Comparison of ENCODE assay signal across 2 cellular contexts in the genomic region with DNA sequence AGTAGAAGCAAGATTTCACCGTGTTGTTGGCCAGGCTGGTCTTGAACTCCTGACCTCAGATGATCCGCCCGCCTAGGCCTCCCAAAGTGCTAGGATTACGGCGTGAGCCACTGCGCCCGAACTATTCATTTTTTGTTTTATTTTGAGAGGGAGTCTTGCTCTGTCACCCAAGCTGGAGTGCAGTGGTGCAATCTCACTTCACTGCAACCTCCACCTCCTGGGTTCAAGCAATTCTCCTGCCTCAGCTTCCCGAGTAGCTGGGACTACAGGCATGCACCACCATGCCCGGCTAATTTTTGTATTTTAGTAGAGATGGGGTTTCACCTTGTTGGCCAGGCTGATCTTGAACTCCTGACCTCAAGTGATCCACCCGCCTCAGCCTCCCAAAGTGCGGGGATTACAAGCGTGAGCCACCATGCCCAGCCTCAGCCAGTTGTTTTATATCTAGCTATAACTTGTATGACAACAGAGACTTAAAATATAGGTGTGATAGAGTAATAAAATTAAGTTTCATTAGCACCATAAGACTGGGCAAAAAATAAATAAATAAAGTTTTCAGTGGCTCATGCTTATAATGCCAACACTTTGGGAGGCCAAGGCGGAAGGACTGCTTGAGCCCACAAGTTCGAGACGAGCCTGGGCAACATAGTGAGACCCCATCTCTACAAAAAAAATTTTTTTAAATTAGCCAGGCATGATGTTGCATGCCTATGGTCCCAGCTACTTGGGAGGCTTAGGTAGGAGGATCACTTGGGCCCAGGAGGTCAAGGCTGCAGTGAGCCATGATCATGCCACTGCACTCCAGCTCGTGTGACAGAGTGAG.
TF ChIP-seq lines count a peak whose summit lies in the region.

No MANE protein-coding gene starts in this region.

TF ChIP-seq in WTC11, 78 proteins besides CTCF, POLR2A, EP300 and RAD21:
- TF ChIP-seq ZNF121 (CRISPR knock-in tag; IDR thresholded peaks at IDR 0.05), result 0 out of 2 replicates have a peak, but pooled peaks have one; percentile 6

TF ChIP-seq in HepG2, 621 proteins besides CTCF, POLR2A, EP300 and RAD21:
- TF ChIP-seq ZNF883 (CRISPR knock-in tag; IDR thresholded peaks at IDR 0.05; ENCODE audit: not compliant biosample characterization), result peak; percentile 47
- TF ChIP-seq, protein P1, sequence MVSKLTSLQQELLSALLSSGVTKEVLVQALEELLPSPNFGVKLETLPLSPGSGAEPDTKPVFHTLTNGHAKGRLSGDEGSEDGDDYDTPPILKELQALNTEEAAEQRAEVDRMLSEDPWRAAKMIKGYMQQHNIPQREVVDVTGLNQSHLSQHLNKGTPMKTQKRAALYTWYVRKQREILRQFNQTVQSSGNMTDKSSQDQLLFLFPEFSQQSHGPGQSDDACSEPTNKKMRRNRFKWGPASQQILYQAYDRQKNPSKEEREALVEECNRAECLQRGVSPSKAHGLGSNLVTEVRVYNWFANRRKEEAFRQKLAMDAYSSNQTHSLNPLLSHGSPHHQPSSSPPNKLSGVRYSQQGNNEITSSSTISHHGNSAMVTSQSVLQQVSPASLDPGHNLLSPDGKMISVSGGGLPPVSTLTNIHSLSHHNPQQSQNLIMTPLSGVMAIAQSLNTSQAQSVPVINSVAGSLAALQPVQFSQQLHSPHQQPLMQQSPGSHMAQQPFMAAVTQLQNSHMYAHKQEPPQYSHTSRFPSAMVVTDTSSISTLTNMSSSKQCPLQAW (CRISPR knock-in tag; IDR thresholded peaks at IDR 0.05), result 0 out of 2 replicates have a peak, but pooled peaks have one; percentile 52
- peak; percentile 45; the same call in 1 of the 2 replicates for TF ChIP-seq SNAPC2 (CRISPR knock-in tag; IDR thresholded peaks at IDR 0.05)
- TF ChIP-seq, protein P2, sequence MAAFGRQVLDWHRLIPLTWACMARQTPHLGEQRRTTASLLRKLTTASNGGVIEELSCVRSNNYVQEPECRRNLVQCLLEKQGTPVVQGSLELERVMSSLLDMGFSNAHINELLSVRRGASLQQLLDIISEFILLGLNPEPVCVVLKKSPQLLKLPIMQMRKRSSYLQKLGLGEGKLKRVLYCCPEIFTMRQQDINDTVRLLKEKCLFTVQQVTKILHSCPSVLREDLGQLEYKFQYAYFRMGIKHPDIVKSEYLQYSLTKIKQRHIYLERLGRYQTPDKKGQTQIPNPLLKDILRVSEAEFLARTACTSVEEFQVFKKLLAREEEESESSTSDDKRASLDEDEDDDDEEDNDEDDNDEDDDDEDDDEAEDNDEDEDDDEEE (CRISPR knock-in tag; IDR thresholded peaks at IDR 0.05), result 0 out of 2 replicates have a peak, but pooled peaks have one; percentile 46
- 0 out of 2 replicates have a peak, but pooled peaks have one; percentile 42 for TF ChIP-seq ARID2 (CRISPR knock-in tag; IDR thresholded peaks at IDR 0.05; ENCODE audit: borderline replicate concordance)
- TF ChIP-seq, protein P3, sequence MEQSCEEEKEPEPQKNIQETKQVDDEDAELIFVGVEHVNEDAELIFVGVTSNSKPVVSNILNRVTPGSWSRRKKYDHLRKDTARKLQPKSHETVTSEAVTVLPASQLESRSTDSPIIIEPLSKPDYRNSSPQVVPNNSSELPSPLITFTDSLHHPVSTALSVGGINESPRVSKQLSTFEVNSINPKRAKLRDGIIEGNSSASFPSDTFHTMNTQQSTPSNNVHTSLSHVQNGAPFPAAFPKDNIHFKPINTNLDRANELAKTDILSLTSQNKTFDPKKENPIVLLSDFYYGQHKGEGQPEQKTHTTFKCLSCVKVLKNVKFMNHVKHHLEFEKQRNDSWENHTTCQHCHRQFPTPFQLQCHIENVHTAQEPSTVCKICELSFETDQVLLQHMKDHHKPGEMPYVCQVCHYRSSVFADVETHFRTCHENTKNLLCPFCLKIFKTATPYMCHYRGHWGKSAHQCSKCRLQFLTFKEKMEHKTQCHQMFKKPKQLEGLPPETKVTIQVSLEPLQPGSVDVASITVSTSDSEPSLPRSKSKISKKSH (CRISPR knock-in tag; IDR thresholded peaks at IDR 0.05; ENCODE audit: borderline replicate concordance), result 0 out of 2 replicates have a peak, but pooled peaks have one; percentile 11
- TF ChIP-seq ERF (CRISPR knock-in tag; IDR thresholded peaks at IDR 0.05), result 0 out of 2 replicates have a peak, but pooled peaks have one; percentile 3
- TF ChIP-seq TARDBP (CRISPR knock-in tag; IDR thresholded peaks at IDR 0.05), result 0 out of 2 replicates have a peak, but pooled peaks have one; percentile 25
- TF ChIP-seq ZNF567 (CRISPR knock-in tag; IDR thresholded peaks at IDR 0.05; ENCODE audit: borderline replicate concordance), result 0 out of 2 replicates have a peak, but pooled peaks have one; percentile 24
- 0 out of 2 replicates have a peak, but pooled peaks have one; percentile 6 for TF ChIP-seq ZNF75D (CRISPR knock-in tag; IDR thresholded peaks at IDR 0.05; ENCODE audit: borderline replicate concordance)
- TF ChIP-seq ZNF253 (CRISPR knock-in tag; IDR thresholded peaks at IDR 0.05; ENCODE audit: borderline replicate concordance), result peak; percentile 80; the same call in 1 of the 2 replicates
- 0 out of 2 replicates have a peak, but pooled peaks have one; percentile 26 for TF ChIP-seq MED1 (CRISPR knock-in tag; IDR thresholded peaks at IDR 0.05)
- TF ChIP-seq, protein P4, sequence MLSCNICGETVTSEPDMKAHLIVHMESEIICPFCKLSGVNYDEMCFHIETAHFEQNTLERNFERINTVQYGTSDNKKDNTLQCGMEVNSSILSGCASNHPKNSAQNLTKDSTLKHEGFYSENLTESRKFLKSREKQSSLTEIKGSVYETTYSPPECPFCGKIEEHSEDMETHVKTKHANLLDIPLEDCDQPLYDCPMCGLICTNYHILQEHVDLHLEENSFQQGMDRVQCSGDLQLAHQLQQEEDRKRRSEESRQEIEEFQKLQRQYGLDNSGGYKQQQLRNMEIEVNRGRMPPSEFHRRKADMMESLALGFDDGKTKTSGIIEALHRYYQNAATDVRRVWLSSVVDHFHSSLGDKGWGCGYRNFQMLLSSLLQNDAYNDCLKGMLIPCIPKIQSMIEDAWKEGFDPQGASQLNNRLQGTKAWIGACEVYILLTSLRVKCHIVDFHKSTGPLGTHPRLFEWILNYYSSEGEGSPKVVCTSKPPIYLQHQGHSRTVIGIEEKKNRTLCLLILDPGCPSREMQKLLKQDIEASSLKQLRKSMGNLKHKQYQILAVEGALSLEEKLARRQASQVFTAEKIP (CRISPR knock-in tag; IDR thresholded peaks at IDR 0.05; ENCODE audit: borderline replicate concordance), result 0 out of 2 replicates have a peak, but pooled peaks have one; percentile 31
- peak; percentile 93 for TF ChIP-seq ZNF121 (CRISPR knock-in tag; IDR thresholded peaks at IDR 0.05)
- peak; percentile 54; the same call in 1 of the 2 replicates for TF ChIP-seq KDM5B (CRISPR knock-in tag; IDR thresholded peaks at IDR 0.05; ENCODE audit: borderline replicate concordance)
- TF ChIP-seq, protein P5, sequence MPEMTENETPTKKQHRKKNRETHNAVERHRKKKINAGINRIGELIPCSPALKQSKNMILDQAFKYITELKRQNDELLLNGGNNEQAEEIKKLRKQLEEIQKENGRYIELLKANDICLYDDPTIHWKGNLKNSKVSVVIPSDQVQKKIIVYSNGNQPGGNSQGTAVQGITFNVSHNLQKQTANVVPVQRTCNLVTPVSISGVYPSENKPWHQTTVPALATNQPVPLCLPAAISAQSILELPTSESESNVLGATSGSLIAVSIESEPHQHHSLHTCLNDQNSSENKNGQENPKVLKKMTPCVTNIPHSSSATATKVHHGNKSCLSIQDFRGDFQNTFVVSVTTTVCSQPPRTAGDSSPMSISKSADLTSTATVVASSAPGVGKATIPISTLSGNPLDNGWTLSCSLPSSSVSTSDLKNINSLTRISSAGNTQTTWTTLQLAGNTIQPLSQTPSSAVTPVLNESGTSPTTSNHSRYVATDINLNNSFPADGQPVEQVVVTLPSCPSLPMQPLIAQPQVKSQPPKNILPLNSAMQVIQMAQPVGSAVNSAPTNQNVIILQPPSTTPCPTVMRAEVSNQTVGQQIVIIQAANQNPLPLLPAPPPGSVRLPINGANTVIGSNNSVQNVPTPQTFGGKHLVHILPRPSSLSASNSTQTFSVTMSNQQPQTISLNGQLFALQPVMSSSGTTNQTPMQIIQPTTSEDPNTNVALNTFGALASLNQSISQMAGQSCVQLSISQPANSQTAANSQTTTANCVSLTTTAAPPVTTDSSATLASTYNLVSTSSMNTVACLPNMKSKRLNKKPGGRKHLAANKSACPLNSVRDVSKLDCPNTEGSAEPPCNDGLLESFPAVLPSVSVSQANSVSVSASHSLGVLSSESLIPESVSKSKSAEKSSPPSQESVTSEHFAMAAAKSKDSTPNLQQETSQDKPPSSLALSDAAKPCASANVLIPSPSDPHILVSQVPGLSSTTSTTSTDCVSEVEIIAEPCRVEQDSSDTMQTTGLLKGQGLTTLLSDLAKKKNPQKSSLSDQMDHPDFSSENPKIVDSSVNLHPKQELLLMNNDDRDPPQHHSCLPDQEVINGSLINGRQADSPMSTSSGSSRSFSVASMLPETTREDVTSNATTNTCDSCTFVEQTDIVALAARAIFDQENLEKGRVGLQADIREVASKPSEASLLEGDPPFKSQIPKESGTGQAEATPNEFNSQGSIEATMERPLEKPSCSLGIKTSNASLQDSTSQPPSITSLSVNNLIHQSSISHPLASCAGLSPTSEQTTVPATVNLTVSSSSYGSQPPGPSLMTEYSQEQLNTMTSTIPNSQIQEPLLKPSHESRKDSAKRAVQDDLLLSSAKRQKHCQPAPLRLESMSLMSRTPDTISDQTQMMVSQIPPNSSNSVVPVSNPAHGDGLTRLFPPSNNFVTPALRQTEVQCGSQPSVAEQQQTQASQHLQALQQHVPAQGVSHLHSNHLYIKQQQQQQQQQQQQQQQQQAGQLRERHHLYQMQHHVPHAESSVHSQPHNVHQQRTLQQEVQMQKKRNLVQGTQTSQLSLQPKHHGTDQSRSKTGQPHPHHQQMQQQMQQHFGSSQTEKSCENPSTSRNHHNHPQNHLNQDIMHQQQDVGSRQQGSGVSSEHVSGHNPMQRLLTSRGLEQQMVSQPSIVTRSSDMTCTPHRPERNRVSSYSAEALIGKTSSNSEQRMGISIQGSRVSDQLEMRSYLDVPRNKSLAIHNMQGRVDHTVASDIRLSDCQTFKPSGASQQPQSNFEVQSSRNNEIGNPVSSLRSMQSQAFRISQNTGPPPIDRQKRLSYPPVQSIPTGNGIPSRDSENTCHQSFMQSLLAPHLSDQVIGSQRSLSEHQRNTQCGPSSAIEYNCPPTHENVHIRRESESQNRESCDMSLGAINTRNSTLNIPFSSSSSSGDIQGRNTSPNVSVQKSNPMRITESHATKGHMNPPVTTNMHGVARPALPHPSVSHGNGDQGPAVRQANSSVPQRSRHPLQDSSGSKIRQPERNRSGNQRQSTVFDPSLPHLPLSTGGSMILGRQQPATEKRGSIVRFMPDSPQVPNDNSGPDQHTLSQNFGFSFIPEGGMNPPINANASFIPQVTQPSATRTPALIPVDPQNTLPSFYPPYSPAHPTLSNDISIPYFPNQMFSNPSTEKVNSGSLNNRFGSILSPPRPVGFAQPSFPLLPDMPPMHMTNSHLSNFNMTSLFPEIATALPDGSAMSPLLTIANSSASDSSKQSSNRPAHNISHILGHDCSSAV (CRISPR knock-in tag; IDR thresholded peaks at IDR 0.05; ENCODE audit: borderline replicate concordance), result 0 out of 2 replicates have a peak, but pooled peaks have one; percentile 20
- TF ChIP-seq ZNF33B (CRISPR knock-in tag; IDR thresholded peaks at IDR 0.05), result 0 out of 2 replicates have a peak, but pooled peaks have one; percentile 64
- TF ChIP-seq, protein P6, sequence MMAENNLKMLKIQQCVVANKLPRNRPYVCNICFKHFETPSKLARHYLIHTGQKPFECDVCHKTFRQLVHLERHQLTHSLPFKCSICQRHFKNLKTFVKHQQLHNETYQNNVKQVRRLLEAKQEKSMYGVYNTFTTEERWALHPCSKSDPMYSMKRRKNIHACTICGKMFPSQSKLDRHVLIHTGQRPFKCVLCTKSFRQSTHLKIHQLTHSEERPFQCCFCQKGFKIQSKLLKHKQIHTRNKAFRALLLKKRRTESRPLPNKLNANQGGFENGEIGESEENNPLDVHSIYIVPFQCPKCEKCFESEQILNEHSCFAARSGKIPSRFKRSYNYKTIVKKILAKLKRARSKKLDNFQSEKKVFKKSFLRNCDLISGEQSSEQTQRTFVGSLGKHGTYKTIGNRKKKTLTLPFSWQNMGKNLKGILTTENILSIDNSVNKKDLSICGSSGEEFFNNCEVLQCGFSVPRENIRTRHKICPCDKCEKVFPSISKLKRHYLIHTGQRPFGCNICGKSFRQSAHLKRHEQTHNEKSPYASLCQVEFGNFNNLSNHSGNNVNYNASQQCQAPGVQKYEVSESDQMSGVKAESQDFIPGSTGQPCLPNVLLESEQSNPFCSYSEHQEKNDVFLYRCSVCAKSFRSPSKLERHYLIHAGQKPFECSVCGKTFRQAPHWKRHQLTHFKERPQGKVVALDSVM (CRISPR knock-in tag; IDR thresholded peaks at IDR 0.05), result peak; percentile 55; the same call in 1 of the 2 replicates
- 0 out of 2 replicates have a peak, but pooled peaks have one; percentile 41 for TF ChIP-seq THYN1 (CRISPR knock-in tag; IDR thresholded peaks at IDR 0.05; ENCODE audit: borderline replicate concordance, low read depth)
- TF ChIP-seq ZNF274 (CRISPR knock-in tag; IDR thresholded peaks at IDR 0.05), result 0 out of 2 replicates have a peak, but pooled peaks have one; percentile 57
- TF ChIP-seq, protein P7, sequence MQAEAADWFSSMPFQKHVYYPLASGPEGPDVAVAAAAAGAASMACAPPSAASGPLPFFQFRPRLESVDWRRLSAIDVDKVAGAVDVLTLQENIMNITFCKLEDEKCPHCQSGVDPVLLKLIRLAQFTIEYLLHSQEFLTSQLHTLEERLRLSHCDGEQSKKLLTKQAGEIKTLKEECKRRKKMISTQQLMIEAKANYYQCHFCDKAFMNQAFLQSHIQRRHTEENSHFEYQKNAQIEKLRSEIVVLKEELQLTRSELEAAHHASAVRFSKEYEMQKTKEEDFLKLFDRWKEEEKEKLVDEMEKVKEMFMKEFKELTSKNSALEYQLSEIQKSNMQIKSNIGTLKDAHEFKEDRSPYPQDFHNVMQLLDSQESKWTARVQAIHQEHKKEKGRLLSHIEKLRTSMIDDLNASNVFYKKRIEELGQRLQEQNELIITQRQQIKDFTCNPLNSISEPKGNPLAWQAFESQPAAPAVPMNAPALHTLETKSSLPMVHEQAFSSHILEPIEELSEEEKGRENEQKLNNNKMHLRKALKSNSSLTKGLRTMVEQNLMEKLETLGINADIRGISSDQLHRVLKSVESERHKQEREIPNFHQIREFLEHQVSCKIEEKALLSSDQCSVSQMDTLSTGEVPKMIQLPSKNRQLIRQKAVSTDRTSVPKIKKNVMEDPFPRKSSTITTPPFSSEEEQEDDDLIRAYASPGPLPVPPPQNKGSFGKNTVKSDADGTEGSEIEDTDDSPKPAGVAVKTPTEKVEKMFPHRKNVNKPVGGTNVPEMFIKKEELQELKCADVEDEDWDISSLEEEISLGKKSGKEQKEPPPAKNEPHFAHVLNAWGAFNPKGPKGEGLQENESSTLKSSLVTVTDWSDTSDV (CRISPR knock-in tag; IDR thresholded peaks at IDR 0.05), result peak; percentile 49; the same call in 1 of the 2 replicates
- TF ChIP-seq, protein P8, sequence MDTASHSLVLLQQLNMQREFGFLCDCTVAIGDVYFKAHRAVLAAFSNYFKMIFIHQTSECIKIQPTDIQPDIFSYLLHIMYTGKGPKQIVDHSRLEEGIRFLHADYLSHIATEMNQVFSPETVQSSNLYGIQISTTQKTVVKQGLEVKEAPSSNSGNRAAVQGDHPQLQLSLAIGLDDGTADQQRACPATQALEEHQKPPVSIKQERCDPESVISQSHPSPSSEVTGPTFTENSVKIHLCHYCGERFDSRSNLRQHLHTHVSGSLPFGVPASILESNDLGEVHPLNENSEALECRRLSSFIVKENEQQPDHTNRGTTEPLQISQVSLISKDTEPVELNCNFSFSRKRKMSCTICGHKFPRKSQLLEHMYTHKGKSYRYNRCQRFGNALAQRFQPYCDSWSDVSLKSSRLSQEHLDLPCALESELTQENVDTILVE (CRISPR knock-in tag; IDR thresholded peaks at IDR 0.05), result 0 out of 2 replicates have a peak, but pooled peaks have one; percentile 20
- TF ChIP-seq, protein P9, sequence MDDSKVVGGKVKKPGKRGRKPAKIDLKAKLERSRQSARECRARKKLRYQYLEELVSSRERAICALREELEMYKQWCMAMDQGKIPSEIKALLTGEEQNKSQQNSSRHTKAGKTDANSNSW (CRISPR knock-in tag; IDR thresholded peaks at IDR 0.05; ENCODE audit: borderline replicate concordance), result 0 out of 2 replicates have a peak, but pooled peaks have one; percentile 55
